ENCODE assay signal across 18 cellular contexts in the genomic region with DNA sequence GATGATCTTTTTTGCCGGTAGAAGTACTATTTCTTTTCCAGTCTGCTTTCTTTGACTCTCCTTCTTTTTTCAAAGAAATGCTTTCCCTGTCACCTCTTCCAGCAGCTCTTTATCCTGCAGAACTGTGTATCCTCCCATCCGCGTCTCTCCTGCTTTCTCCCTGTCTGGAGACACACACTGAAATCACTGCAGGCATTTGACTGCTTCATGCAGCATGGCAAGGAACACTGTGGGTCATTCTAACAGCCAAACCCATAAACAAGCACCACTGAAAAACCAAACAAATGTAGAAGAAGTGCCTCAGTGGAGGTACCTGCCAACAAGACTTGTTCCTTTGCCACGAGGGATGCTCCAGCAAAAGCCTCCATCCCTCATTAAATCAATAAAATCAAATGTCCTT.
DNase-seq lines count a peak whose midpoint lies in the region; ATAC-seq and TF ChIP-seq lines count a peak whose summit lies in the region.
"Had no signal": no experiment of that assay in that cellular context is flagged by ENCODE, and none has a peak within 500 bp of the region (broad histone marks: within the 10 kb centered on the region; RNA-seq: fewer than 3 reads in every experiment).

No MANE protein-coding gene starts in this region.

- no peak overlapping the region for H3K9ac ChIP-seq in IMR-90 (ENCODE audit: low read depth, low read length)
- H3K9ac ChIP-seq in rectal smooth muscle tissue (ENCODE audit: low read length), result no peak overlapping the region

- peak overlapping the region; percentile 50 for H2AFZ ChIP-seq in IMR-90 (replicated peaks; ENCODE audit: low read length, poor library complexity)

- no peak overlapping the region for H2AK9ac ChIP-seq in IMR-90 (replicated peaks; ENCODE audit: low read depth, low read length, poor library complexity)

- H4K91ac ChIP-seq in IMR-90 (ENCODE audit: insufficient read depth, low read depth, low read length), result peak overlapping the region; percentile 31; the same call in 1 of the 2 replicates

- H3K27ac ChIP-seq in IMR-90 (ENCODE audit: insufficient read depth, low read length), result no peak overlapping the region
- H3K27ac ChIP-seq in WERI-Rb-1, result peak overlapping the region; percentile 71
- peak overlapping the region; percentile 87 for H3K27ac ChIP-seq in right cardiac atrium (ENCODE audit: low read length)
- peak overlapping the region; percentile 68 for H3K27ac ChIP-seq in rectal smooth muscle tissue (ENCODE audit: low read depth, low read length)
- H3K27ac ChIP-seq: stomach had no signal

- no peaks in the 10 kb centered on the region for H3K79me1 ChIP-seq in IMR-90 (ENCODE audit: low read depth in 1 of 2, low read length in 2 of 2)

- DNase-seq in IMR-90 (no peak), WERI-Rb-1 (no peak), right cardiac atrium (no peak), NCI-H2196 treated with DMSO at 0.1 percent for 48 hours (lab: John Stamatoyannopoulos, UW; ENCODE audit: unreplicated experiment) (no peak), superior temporal gyrus (ENCODE audit: extremely low spot score) (no peak)
- DNase-seq: activated CD4-positive, alpha-beta T cell treated with anti-CD3 and anti-CD28 coated beads, Interleukin-2, amount 50 U/mL, for 1 hour; activated gamma-delta T cell treated with Interleukin-2 at 50 U/mL for 16 hours; AML-193; amniotic stem cell; effector memory CD4-positive, alpha-beta T cell; KG1; NCI-H1048; NCI-H2171; stimulated activated CD4-positive, alpha-beta T cell treated with anti-CD3 and anti-CD28 coated beads, Interleukin-2, amount 100 ng/mL, for 24 hours; stomach; T-cell had no signal

- BruUV-seq in IMR-90 (replicated peaks; lab: Mats Ljungman, UMichigan), result no TSS peak

- H3K23ac ChIP-seq in IMR-90 (ENCODE audit: low read depth, low read length), result no peak overlapping the region

- H2BK120ac ChIP-seq in IMR-90 (ENCODE audit: low read depth, low read length), result peak overlapping the region; percentile 68

- dilution Hi-C loops in IMR-90 (cut with HindIII; ENCODE audit: low sequenced_read_pairs, unreplicated experiment), result no loop called here

- intact Hi-C loops in IMR-90 (cut with micrococcal nuclease), result no loop called here
- intact Hi-C loops in right cardiac atrium (cut with DNase I), result no loop called here

- no peak overlapping the region for H3K4me2 ChIP-seq in IMR-90 (ENCODE audit: low read depth, low read length)

- POLR2A ChIA-PET in IMR-90 (lab: Charles Lee; ENCODE audit: unreplicated experiment), result no interaction called here

- WGBS in IMR-90 (ENCODE audit: extremely low coverage in 2 of 2, insufficient read length in 1 of 2), 2 experiments, result 70% methylated on average over 2 of the region's 4 CpGs; no CpG with 5 or more reads in 1 of the 2 experiments
- WGBS in right cardiac atrium, result 66% methylated on average over 4 of the region's 4 CpGs

- in situ Hi-C loops in IMR-90 (cut with MboI; ENCODE audit: low sequenced_read_pairs), result no loop called here

- no peak overlapping the region for H3K56ac ChIP-seq in IMR-90 (ENCODE audit: extremely low read depth, insufficient read depth, low read length)

- no peak for TF ChIP-seq RAD21 in IMR-90 (IDR thresholded peaks at IDR 0.05; ENCODE audit: low read length)

- H3K4me1 ChIP-seq in IMR-90 (ENCODE audit: control insufficient read depth, insufficient read depth, low read length) (peaks cover 7% of the 10 kb centered on the region), right cardiac atrium (ENCODE audit: control insufficient read depth, insufficient read depth, low read length) (peaks cover 1% of the 10 kb centered on the region), rectal smooth muscle tissue (ENCODE audit: control insufficient read depth, insufficient read depth, low read length) (peaks cover 21% of the 10 kb centered on the region)

- no peak overlapping the region for H4K5ac ChIP-seq in IMR-90 (ENCODE audit: low read depth, low read length)

- peak overlapping the region; percentile 30; the same call in 1 of the 3 replicates for H2BK15ac ChIP-seq in IMR-90 (ENCODE audit: low read depth, low read length)

- ATAC-seq in IMR-90 (ENCODE audit: low read depth) (no peak), right cardiac atrium (no peak), HG02981 (IDR thresholded peaks at IDR 0.05; ENCODE audit: unreplicated experiment) (no peak)
- ATAC-seq: T-cell had no signal

- peak overlapping the region in 1 of 2 experiments; percentile 1; a peak in 1 of 4 replicates for H4K8ac ChIP-seq in IMR-90 (ENCODE audit: low read depth in 2 of 2, low read length in 2 of 2)

- peak overlapping the region; percentile 23; the same call in 1 of the 2 replicates for H2AK5ac ChIP-seq in IMR-90 (ENCODE audit: low read depth, low read length)

- no peak overlapping the region for H3K18ac ChIP-seq in IMR-90 (ENCODE audit: low read depth, low read length)

- H3K9me3 ChIP-seq in IMR-90 (ENCODE audit: control insufficient read depth, insufficient read depth, low read length) (no peaks in the 10 kb centered on the region), WERI-Rb-1 (ENCODE audit: severe bottlenecking) (no peaks in the 10 kb centered on the region), right cardiac atrium (ENCODE audit: control insufficient read depth, low read length) (no peaks in the 10 kb centered on the region)
- H3K9me3 ChIP-seq: stomach had no signal

- CTCF ChIA-PET in IMR-90 (lab: Yijun Ruan, JAX), result no interaction called here

- no peaks in the 10 kb centered on the region; the same call in 1 of the 2 replicates for H3K9me1 ChIP-seq in IMR-90 (ENCODE audit: insufficient read depth, low read length)

- H3K36me3 ChIP-seq in IMR-90 (ENCODE audit: control insufficient read depth, insufficient read depth, low read length) (no peaks in the 10 kb centered on the region), WERI-Rb-1 (no peaks in the 10 kb centered on the region), rectal smooth muscle tissue (ENCODE audit: control insufficient read depth, insufficient read depth, low read length) (no peaks in the 10 kb centered on the region)
- H3K36me3 ChIP-seq: stomach had no signal

- 0 out of 2 replicates have a peak overlapping the region, but pooled peaks have one; percentile 12 for H3K14ac ChIP-seq in IMR-90 (replicated peaks; ENCODE audit: low read depth, low read length)

- no peak overlapping the region for H3K4me3 ChIP-seq in IMR-90 (ENCODE audit: insufficient read depth, low read depth, low read length)
- peak overlapping the region; percentile 19; the same call in 1 of the 2 replicates for H3K4me3 ChIP-seq in WERI-Rb-1 (ENCODE audit: low read depth, low read length)
- H3K4me3 ChIP-seq in right cardiac atrium (ENCODE audit: low read length), result no peak overlapping the region
- no peak overlapping the region for H3K4me3 ChIP-seq in rectal smooth muscle tissue (ENCODE audit: low read length)
- H3K4me3 ChIP-seq: stomach had no signal

- peak overlapping the region; percentile 28; the same call in 1 of the 2 replicates for H3K4ac ChIP-seq in IMR-90 (ENCODE audit: low read depth, low read length)

- H2BK5ac ChIP-seq in IMR-90 (ENCODE audit: low read depth, low read length, poor library complexity, severe bottlenecking), result no peak overlapping the region

- H3K27me3 ChIP-seq in IMR-90 (ENCODE audit: control insufficient read depth, insufficient read depth, low read length) (no peaks in the 10 kb centered on the region), WERI-Rb-1 (ENCODE audit: insufficient read depth, low read depth, severe bottlenecking) (no peaks in the 10 kb centered on the region), right cardiac atrium (ENCODE audit: control insufficient read depth, insufficient read depth) (no peaks in the 10 kb centered on the region), rectal smooth muscle tissue (ENCODE audit: control insufficient read depth, insufficient read depth, low read length) (no peaks in the 10 kb centered on the region)
- H3K27me3 ChIP-seq: stomach had no signal

- TF ChIP-seq CTCF in IMR-90 (conservative IDR thresholded peaks at IDR 0.05; ENCODE audit: low read depth, low read length), result no peak
- no peak for TF ChIP-seq CTCF in WERI-Rb-1 (IDR thresholded peaks at IDR 0.05; ENCODE audit: low read depth, low read length)

- no peaks in the 10 kb centered on the region for H4K20me1 ChIP-seq in IMR-90 (ENCODE audit: insufficient read depth, low read length)

- H2BK20ac ChIP-seq in IMR-90 (ENCODE audit: low read depth, low read length), result peak overlapping the region; percentile 32

- no peak for TF ChIP-seq POLR2A in IMR-90 (IDR thresholded peaks at IDR 0.05; ENCODE audit: low read depth, low read length)

TF ChIP-seq in IMR-90, 13 proteins besides CTCF, POLR2A, EP300 and RAD21:
- TF ChIP-seq RCOR1 (IDR thresholded peaks at IDR 0.05; ENCODE audit: insufficient replicate concordance, low read length) (no peak), NFE2L2 (IDR thresholded peaks at IDR 0.05; ENCODE audit: low read depth, low read length) (no peak), CEBPB (IDR thresholded peaks at IDR 0.05; ENCODE audit: low read depth, low read length) (no peak), MAFK (IDR thresholded peaks at IDR 0.05; ENCODE audit: low read depth, low read length) (no peak), FOS (IDR thresholded peaks at IDR 0.05; ENCODE audit: low read depth, low read length) (no peak), RFX5 (IDR thresholded peaks at IDR 0.05; ENCODE audit: low read depth, low read length) (no peak), BHLHE40 (IDR thresholded peaks at IDR 0.05; ENCODE audit: low read depth, low read length) (no peak), SMC3 (IDR thresholded peaks at IDR 0.05; ENCODE audit: low read depth, low read length) (no peak)
- TF ChIP-seq, protein P1, sequence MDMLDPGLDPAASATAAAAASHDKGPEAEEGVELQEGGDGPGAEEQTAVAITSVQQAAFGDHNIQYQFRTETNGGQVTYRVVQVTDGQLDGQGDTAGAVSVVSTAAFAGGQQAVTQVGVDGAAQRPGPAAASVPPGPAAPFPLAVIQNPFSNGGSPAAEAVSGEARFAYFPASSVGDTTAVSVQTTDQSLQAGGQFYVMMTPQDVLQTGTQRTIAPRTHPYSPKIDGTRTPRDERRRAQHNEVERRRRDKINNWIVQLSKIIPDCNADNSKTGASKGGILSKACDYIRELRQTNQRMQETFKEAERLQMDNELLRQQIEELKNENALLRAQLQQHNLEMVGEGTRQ (IDR thresholded peaks at IDR 0.05; ENCODE audit: low read depth, low read length), result no peak
- TF ChIP-seq, protein P2, sequence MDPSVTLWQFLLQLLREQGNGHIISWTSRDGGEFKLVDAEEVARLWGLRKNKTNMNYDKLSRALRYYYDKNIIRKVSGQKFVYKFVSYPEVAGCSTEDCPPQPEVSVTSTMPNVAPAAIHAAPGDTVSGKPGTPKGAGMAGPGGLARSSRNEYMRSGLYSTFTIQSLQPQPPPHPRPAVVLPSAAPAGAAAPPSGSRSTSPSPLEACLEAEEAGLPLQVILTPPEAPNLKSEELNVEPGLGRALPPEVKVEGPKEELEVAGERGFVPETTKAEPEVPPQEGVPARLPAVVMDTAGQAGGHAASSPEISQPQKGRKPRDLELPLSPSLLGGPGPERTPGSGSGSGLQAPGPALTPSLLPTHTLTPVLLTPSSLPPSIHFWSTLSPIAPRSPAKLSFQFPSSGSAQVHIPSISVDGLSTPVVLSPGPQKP (IDR thresholded peaks at IDR 0.05; ENCODE audit: borderline replicate concordance, low read depth, low read length), result no peak
TF ChIP-seq in IMR-90: peak in this region for 0.
